In genomic region chr5:145945620-145946111, GRCh38 we compare ENCODE assay signal across 12 cellular contexts. TPM values are rescaled to one million over a fixed set of nuclear protein-coding genes. Genes with fewer than 3 reads are reported as not detected.
DNase-seq lines count a peak whose midpoint lies in the region; ATAC-seq and TF ChIP-seq lines count a peak whose summit lies in the region.
"Had no signal": no experiment of that assay in that cellular context is flagged by ENCODE, and none has a peak within 500 bp of the region (broad histone marks: within the 10 kb centered on the region; RNA-seq: fewer than 3 reads in every experiment).

No MANE protein-coding gene starts in this region.

- H3K27me3 ChIP-seq in suprapubic skin = no peaks in the 10 kb centered on the region

- TF ChIP-seq POLR2A in suprapubic skin (IDR thresholded peaks at IDR 0.05) = no peak

- TF ChIP-seq EP300 in suprapubic skin (IDR thresholded peaks at IDR 0.05) = no peak

- H3K4me1 ChIP-seq in suprapubic skin = peaks cover 78% of the 10 kb centered on the region
- H3K4me1 ChIP-seq: HAP-1 had no signal

- DNase-seq in activated T-cell treated with anti-CD3 and anti-CD28 coated beads, Interleukin-2, amount 50 U/mL, for 72 hours = no peak
- DNase-seq in activated T-cell treated with anti-CD3 and anti-CD28 coated beads, Interleukin-2, amount 50 U/mL, for 48 hours = no peak
- no peak for DNase-seq in activated naive CD8-positive, alpha-beta T cell treated with anti-CD3 and anti-CD28 coated beads, Interleukin-2, amount 50 U/mL, for 24 hours
- DNase-seq in kidney tubule cell (ENCODE audit: low spot score) (peak; percentile 22), suprapubic skin (ENCODE audit: low spot score in 2 of 2) (no peak), NCI-H2029 (lab: John Stamatoyannopoulos, UW) (no peak), Kasumi-1 (lab: John Stamatoyannopoulos, UW) (no peak), osteocyte (ENCODE audit: extremely low spot score, unreplicated experiment) (no peak)
- DNase-seq: NCI-H1694 treated with DMSO at 0.1 percent for 48 hours, NCI-H526 treated with DMSO at 0.1 percent for 48 hours, SIG-M5 had no signal

- H3K27me3 Mint-ChIP-seq in activated T-cell treated with anti-CD3 and anti-CD28 coated beads, Interleukin-2, amount 50 U/mL, for 72 hours (ENCODE audit: low read depth) = peaks cover 70% of the 10 kb centered on the region
- H3K27me3 Mint-ChIP-seq in activated naive CD8-positive, alpha-beta T cell treated with anti-CD3 and anti-CD28 coated beads, Interleukin-2, amount 50 U/mL, for 24 hours = peaks cover 27% of the 10 kb centered on the region
- no peaks in the 10 kb centered on the region for H3K27me3 Mint-ChIP-seq in osteocyte (ENCODE audit: unreplicated experiment)

- TF ChIP-seq CTCF in suprapubic skin (IDR thresholded peaks at IDR 0.05) (no peak), osteocyte (IDR thresholded peaks at IDR 0.05) (no peak)

- no peaks in the 10 kb centered on the region for H3K9me3 ChIP-seq in suprapubic skin
- H3K9me3 ChIP-seq: HAP-1 had no signal

- H3K9me3 Mint-ChIP-seq in activated T-cell treated with anti-CD3 and anti-CD28 coated beads, Interleukin-2, amount 50 U/mL, for 72 hours = no peaks in the 10 kb centered on the region
- H3K9me3 Mint-ChIP-seq in activated naive CD8-positive, alpha-beta T cell treated with anti-CD3 and anti-CD28 coated beads, Interleukin-2, amount 50 U/mL, for 24 hours = no peaks in the 10 kb centered on the region
- H3K9me3 Mint-ChIP-seq in osteocyte (ENCODE audit: unreplicated experiment) = no peaks in the 10 kb centered on the region

- peaks cover 56% of the 10 kb centered on the region for H3K4me1 Mint-ChIP-seq in activated T-cell treated with anti-CD3 and anti-CD28 coated beads, Interleukin-2, amount 50 U/mL, for 72 hours (ENCODE audit: low read depth)
- H3K4me1 Mint-ChIP-seq in activated naive CD8-positive, alpha-beta T cell treated with anti-CD3 and anti-CD28 coated beads, Interleukin-2, amount 50 U/mL, for 24 hours = peaks cover 35% of the 10 kb centered on the region
- H3K4me1 Mint-ChIP-seq in osteocyte (ENCODE audit: unreplicated experiment) = peaks cover 21% of the 10 kb centered on the region

- H3K27ac Mint-ChIP-seq in activated T-cell treated with anti-CD3 and anti-CD28 coated beads, Interleukin-2, amount 50 U/mL, for 72 hours = no peak overlapping the region
- peak overlapping the region; percentile 67 for H3K27ac Mint-ChIP-seq in activated naive CD8-positive, alpha-beta T cell treated with anti-CD3 and anti-CD28 coated beads, Interleukin-2, amount 50 U/mL, for 24 hours
- no peak overlapping the region for H3K27ac Mint-ChIP-seq in osteocyte (ENCODE audit: unreplicated experiment)

- no peaks in the 10 kb centered on the region for H3K36me3 ChIP-seq in suprapubic skin
- H3K36me3 ChIP-seq: HAP-1 had no signal

- peak overlapping the region; percentile 19 for H3K27ac ChIP-seq in suprapubic skin

- WGBS in suprapubic skin = 74% methylated on average over 2 of the region's 2 CpGs

- H3K36me3 Mint-ChIP-seq in activated T-cell treated with anti-CD3 and anti-CD28 coated beads, Interleukin-2, amount 50 U/mL, for 72 hours (ENCODE audit: insufficient read depth in 2 of 2) = no peaks in the 10 kb centered on the region
- H3K36me3 Mint-ChIP-seq in activated naive CD8-positive, alpha-beta T cell treated with anti-CD3 and anti-CD28 coated beads, Interleukin-2, amount 50 U/mL, for 24 hours (ENCODE audit: low read depth) = no peaks in the 10 kb centered on the region
- H3K36me3 Mint-ChIP-seq in osteocyte (ENCODE audit: unreplicated experiment) = no peaks in the 10 kb centered on the region

- H3K4me3 Mint-ChIP-seq in activated T-cell treated with anti-CD3 and anti-CD28 coated beads, Interleukin-2, amount 50 U/mL, for 72 hours = peak overlapping the region; percentile 29 to 61
- H3K4me3 Mint-ChIP-seq in activated naive CD8-positive, alpha-beta T cell treated with anti-CD3 and anti-CD28 coated beads, Interleukin-2, amount 50 U/mL, for 24 hours = no peak overlapping the region
- no peak overlapping the region for H3K4me3 Mint-ChIP-seq in osteocyte (ENCODE audit: unreplicated experiment)

- no peak overlapping the region for H3K4me3 ChIP-seq in suprapubic skin
- H3K4me3 ChIP-seq: HAP-1 had no signal

- no peak for ATAC-seq in activated T-cell treated with anti-CD3 and anti-CD28 coated beads, Interleukin-2, amount 50 U/mL, for 72 hours (replicated peaks in 1 of 2)
- no peak for ATAC-seq in activated naive CD8-positive, alpha-beta T cell treated with anti-CD3 and anti-CD28 coated beads, Interleukin-2, amount 50 U/mL, for 24 hours

RNA-seq across cellular contexts. Expression of gene SH3RF2, which starts 9.3 kb away (rescaled TPM):
- under 1 TPM; 0.53 to 0.79 TPM for total RNA-seq in activated T-cell treated with anti-CD3 and anti-CD28 coated beads, Interleukin-2, amount 50 U/mL, for 72 hours
- total RNA-seq in suprapubic skin (100 to 1,000 TPM; 129 to 334 (median 160) TPM), osteocyte (0.38 and 0.52 TPM in 2 replicates)

Comparison
In these comparisons a context has a peak if more than half of its experiments do, and no peak if none do; other contexts are left out.
1. H3K4me3 Mint-ChIP-seq: peak in activated T-cell treated with anti-CD3 and anti-CD28 coated beads, Interleukin-2, amount 50 U/mL, for 72 hours (2 of 2); none in activated naive CD8-positive, alpha-beta T cell treated with anti-CD3 and anti-CD28 coated beads, Interleukin-2, amount 50 U/mL, for 24 hours (single experiment) and osteocyte (single experiment).
2. RNA of gene SH3RF2, which starts 9.3 kb away (total RNA-seq): 129 to 334 TPM in suprapubic skin; 0.53 to 0.79 TPM in activated T-cell treated with anti-CD3 and anti-CD28 coated beads, Interleukin-2, amount 50 U/mL, for 72 hours and 0.38 to 0.52 TPM in osteocyte; every median in the first group is over 10 times any median in the second.